21 cellular contexts compared by ENCODE assay signal in the genomic region with DNA sequence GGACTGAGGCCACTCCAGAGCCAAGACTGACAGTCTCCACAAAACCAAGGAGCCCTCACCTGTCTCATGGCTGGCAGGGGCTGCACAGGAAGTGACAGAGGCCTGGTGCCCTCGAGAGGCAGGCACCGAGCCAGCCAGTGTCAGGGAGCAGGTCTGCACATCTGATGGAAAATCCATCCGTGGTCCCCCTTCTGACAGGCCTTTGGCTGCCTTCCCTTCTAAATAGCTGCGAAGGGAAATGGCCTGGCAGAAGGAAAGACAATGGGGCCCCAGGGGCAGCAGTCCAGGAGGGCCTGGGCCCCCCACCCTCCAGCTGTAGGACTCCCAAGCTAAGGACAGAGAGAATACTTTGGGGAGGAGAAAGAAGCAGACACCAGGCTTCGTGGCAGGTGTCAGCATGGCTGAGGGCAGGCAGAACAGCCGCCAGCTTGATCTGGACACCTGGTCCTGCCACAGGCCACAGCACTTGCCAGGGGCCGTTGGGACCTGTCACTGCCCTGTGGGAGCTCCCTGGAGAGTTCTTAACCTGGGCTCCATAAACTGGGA. TPM values are rescaled to one million over a fixed set of nuclear protein-coding genes. Genes with fewer than 3 reads are reported as not detected.
DNase-seq lines count a peak whose midpoint lies in the region; TF ChIP-seq lines count a peak whose summit lies in the region.
"Had no signal": no experiment of that assay in that cellular context is flagged by ENCODE, and none has a peak within 500 bp of the region (broad histone marks: within the 10 kb centered on the region; RNA-seq: fewer than 3 reads in every experiment).

No MANE protein-coding gene starts in this region.

- in situ Hi-C loops in GM23248 (cut with MboI), result no loop called here

- DNase-seq in DMS 273 (lab: John Stamatoyannopoulos, UW; ENCODE audit: unreplicated experiment) (peak; percentile 56), DMS 273 treated with DMSO at 0.1 percent for 48 hours (lab: John Stamatoyannopoulos, UW) (no peak), GM23248 (no peak), chondrocyte (ENCODE audit: low spot score) (peak; percentile 30), posterior vena cava (ENCODE audit: low spot score) (peak; percentile 75), SW480 (ENCODE audit: low spot score) (no peak), NCI-H1930 (lab: John Stamatoyannopoulos, UW) (no peak)
- no peak for DNase-seq in activated CD4-positive, alpha-beta memory T cell treated with anti-CD3 and anti-CD28 coated beads, Interleukin-2, amount 10 ng/mL, durations not matched to agents 7 days and 5 days
- DNase-seq: activated CD4-positive, alpha-beta T cell treated with anti-CD3 and anti-CD28 coated beads, Interleukin-2, amount 50 U/mL, for 1 hour; activated naive CD4-positive, alpha-beta T cell treated with anti-CD3 and anti-CD28 coated beads, Interleukin-2, amount 10 ng/mL, durations not matched to agents 7 days and 5 days; Calu3; caudate nucleus; Kasumi-1; NCI-H526; stimulated activated naive CD4-positive, alpha-beta T cell; thyroid gland had no signal

- H3K27ac ChIP-seq in GM23248, result no peak overlapping the region
- H3K27ac ChIP-seq: 22Rv1, hepatocyte, parathyroid adenoma, skin epidermis, thyroid gland had no signal

- POLR2A ChIA-PET in activated CD4-positive, alpha-beta memory T cell treated with anti-CD3 and anti-CD28 coated beads, Interleukin-2, amount 10 ng/mL, durations not matched to agents 7 days and 5 days (lab: Charles Lee), result no interaction called here

- H3K79me2 ChIP-seq in GM23248 (ENCODE audit: insufficient read depth), result peaks cover 97% of the 10 kb centered on the region
- H3K79me2 ChIP-seq: parathyroid adenoma had no signal

- peaks cover 34% of the 10 kb centered on the region for H3K4me1 Mint-ChIP-seq in chondrocyte (ENCODE audit: low read depth)
- no peaks in the 10 kb centered on the region for H3K4me1 Mint-ChIP-seq in activated CD4-positive, alpha-beta memory T cell treated with anti-CD3 and anti-CD28 coated beads, Interleukin-2, amount 10 ng/mL, durations not matched to agents 7 days and 5 days
- H3K4me1 Mint-ChIP-seq: activated naive CD4-positive, alpha-beta T cell treated with anti-CD3 and anti-CD28 coated beads, Interleukin-2, amount 10 ng/mL, durations not matched to agents 7 days and 5 days had no signal

- CTCF ChIA-PET in activated CD4-positive, alpha-beta memory T cell treated with anti-CD3 and anti-CD28 coated beads, Interleukin-2, amount 10 ng/mL, durations not matched to agents 7 days and 5 days (lab: Charles Lee), result no interaction called here

- no peak overlapping the region for H3K4me3 ChIP-seq in GM23248
- H3K4me3 ChIP-seq: hepatocyte, skin epidermis, thyroid gland had no signal

- intact Hi-C loops in posterior vena cava (cut with DNase I), result no loop called here

- no peaks in the 10 kb centered on the region for H3K36me3 Mint-ChIP-seq in chondrocyte (ENCODE audit: low read depth)
- H3K36me3 Mint-ChIP-seq in activated CD4-positive, alpha-beta memory T cell treated with anti-CD3 and anti-CD28 coated beads, Interleukin-2, amount 10 ng/mL, durations not matched to agents 7 days and 5 days (ENCODE audit: low read depth), result no peaks in the 10 kb centered on the region
- H3K36me3 Mint-ChIP-seq: activated naive CD4-positive, alpha-beta T cell treated with anti-CD3 and anti-CD28 coated beads, Interleukin-2, amount 10 ng/mL, durations not matched to agents 7 days and 5 days had no signal

- WGBS in GM23248 (ENCODE audit: low coverage in 1 of 2, low lambda C conversion rate in 2 of 2, missing lambda C conversion rate in 2 of 2), 2 experiments, result 57 to 67% methylated on average over 6 to 7 of the region's 7 CpGs

- no peaks in the 10 kb centered on the region for H3K9me3 Mint-ChIP-seq in chondrocyte (ENCODE audit: low read depth)
- H3K9me3 Mint-ChIP-seq in activated CD4-positive, alpha-beta memory T cell treated with anti-CD3 and anti-CD28 coated beads, Interleukin-2, amount 10 ng/mL, durations not matched to agents 7 days and 5 days, result no peaks in the 10 kb centered on the region
- H3K9me3 Mint-ChIP-seq: activated naive CD4-positive, alpha-beta T cell treated with anti-CD3 and anti-CD28 coated beads, Interleukin-2, amount 10 ng/mL, durations not matched to agents 7 days and 5 days had no signal

- no peaks in the 10 kb centered on the region for H3F3A ChIP-seq in GM23248 (ENCODE audit: insufficient read depth)

- H3K4me1 ChIP-seq in GM23248 (ENCODE audit: insufficient read depth), result peaks cover 36% of the 10 kb centered on the region
- H3K4me1 ChIP-seq: parathyroid adenoma, thyroid gland had no signal

- no peak overlapping the region for H3K27ac Mint-ChIP-seq in chondrocyte (ENCODE audit: unreplicated experiment)
- H3K27ac Mint-ChIP-seq in activated CD4-positive, alpha-beta memory T cell treated with anti-CD3 and anti-CD28 coated beads, Interleukin-2, amount 10 ng/mL, durations not matched to agents 7 days and 5 days, result no peak overlapping the region
- H3K27ac Mint-ChIP-seq: activated naive CD4-positive, alpha-beta T cell treated with anti-CD3 and anti-CD28 coated beads, Interleukin-2, amount 10 ng/mL, durations not matched to agents 7 days and 5 days had no signal

- H3K4me2 ChIP-seq in GM23248 (ENCODE audit: unreplicated experiment), result no peak overlapping the region
- H3K4me2 ChIP-seq: hepatocyte had no signal

- no peaks in the 10 kb centered on the region for H3K36me3 ChIP-seq in GM23248 (ENCODE audit: low read depth)
- H3K36me3 ChIP-seq: thyroid gland had no signal

- TF ChIP-seq CTCF in chondrocyte (IDR thresholded peaks at IDR 0.05), result peak; percentile 21

- no peak overlapping the region for H3K4me3 Mint-ChIP-seq in chondrocyte (ENCODE audit: unreplicated experiment)
- no peak overlapping the region for H3K4me3 Mint-ChIP-seq in activated CD4-positive, alpha-beta memory T cell treated with anti-CD3 and anti-CD28 coated beads, Interleukin-2, amount 10 ng/mL, durations not matched to agents 7 days and 5 days
- H3K4me3 Mint-ChIP-seq: activated naive CD4-positive, alpha-beta T cell treated with anti-CD3 and anti-CD28 coated beads, Interleukin-2, amount 10 ng/mL, durations not matched to agents 7 days and 5 days had no signal

- no peak overlapping the region for H2AFZ ChIP-seq in GM23248
- H2AFZ ChIP-seq: hepatocyte, parathyroid adenoma had no signal

- no peaks in the 10 kb centered on the region for H4K20me1 ChIP-seq in GM23248 (ENCODE audit: insufficient read depth)

- no peaks in the 10 kb centered on the region for H3K27me3 Mint-ChIP-seq in chondrocyte (ENCODE audit: low read depth)
- H3K27me3 Mint-ChIP-seq in activated CD4-positive, alpha-beta memory T cell treated with anti-CD3 and anti-CD28 coated beads, Interleukin-2, amount 10 ng/mL, durations not matched to agents 7 days and 5 days, result no peaks in the 10 kb centered on the region

- H3K27me3 ChIP-seq in GM23248 (replicated peaks; ENCODE audit: insufficient read depth), result no peaks in the 10 kb centered on the region
- H3K27me3 ChIP-seq: hepatocyte, thyroid gland had no signal

- peak overlapping the region; percentile 59 for H3K9ac ChIP-seq in GM23248
- H3K9ac ChIP-seq: parathyroid adenoma had no signal

- no peaks in the 10 kb centered on the region for H3K9me3 ChIP-seq in GM23248 (ENCODE audit: low read depth)
- H3K9me3 ChIP-seq: thyroid gland had no signal

- no peaks in the 10 kb centered on the region for H3K9me2 ChIP-seq in GM23248 (ENCODE audit: insufficient read depth)

RNA-seq across cellular contexts. Expression of a gene that starts 22.2 kb away (rescaled TPM):
- total RNA-seq in GM23248 (2014; rRNA removed; shearing (Covaris generic)), result 132 and 141 TPM in 2 replicates
- 61.3 and 62.0 TPM in 2 replicates for polyA plus RNA-seq in GM23248 (2016; fragmentation: Nextera tagmentation; extraction: Ambion mirVana)
- total RNA-seq in chondrocyte (17.9 to 93.2 TPM (median 91.2 TPM) in 3 replicates), posterior vena cava (10 to 100 TPM; 27.1 to 62.0 TPM)
- not detected for total RNA-seq in activated CD4-positive, alpha-beta memory T cell treated with anti-CD3 and anti-CD28 coated beads, Interleukin-2, amount 10 ng/mL, durations not matched to agents 7 days and 5 days
- total RNA-seq: Calu3, dermis microvascular lymphatic vessel endothelial cell had no signal

Comparison
In these comparisons a context has a peak if more than half of its experiments do, and no peak if none do; other contexts are left out.
1. DNase-seq: peak in DMS 273 (single experiment), chondrocyte (single experiment) and posterior vena cava (single experiment); none in DMS 273 treated with DMSO at 0.1 percent for 48 hours (single experiment), GM23248 (single experiment), SW480 (single experiment), NCI-H1930 (0 of 2) and activated CD4-positive, alpha-beta memory T cell treated with anti-CD3 and anti-CD28 coated beads, Interleukin-2, amount 10 ng/mL, durations not matched to agents 7 days and 5 days (single experiment).
2. RNA of a gene that starts 22.2 kb away (total RNA-seq): 132 to 141 TPM in GM23248, 17.9 to 93.2 TPM in chondrocyte and 27.1 to 62.0 TPM in posterior vena cava; not detected in activated CD4-positive, alpha-beta memory T cell treated with anti-CD3 and anti-CD28 coated beads, Interleukin-2, amount 10 ng/mL, durations not matched to agents 7 days and 5 days; every median in the first group is over 10 times any median in the second.